8 cellular contexts compared by ENCODE assay signal in genomic region chr2:157837851-157838441, GRCh38. TPM values are rescaled to one million over a fixed set of nuclear protein-coding genes. Genes with fewer than 3 reads are reported as not detected.
A peak's percentile ranks its signal among the peaks of the same experiment; 100 is the strongest.
DNase-seq lines count a peak whose midpoint lies in the region; ATAC-seq, FAIRE-seq and TF ChIP-seq lines count a peak whose summit lies in the region.

No MANE protein-coding gene starts in this region.

- H3K27ac ChIP-seq in BLaER1 treated with 17β-estradiol and CSF1 and Interleukin-3, amounts not matched to agents 10 nM and 100 nM: peak overlapping the region in 8 of 11 experiments; percentile 17 to 82 (median 52); a peak in 14 of 22 replicates
- peak overlapping the region; percentile 79 for H3K27ac ChIP-seq in brain microvascular endothelial cell
- H3K27ac ChIP-seq in lower lobe of right lung: peak overlapping the region; percentile 67
- H3K27ac ChIP-seq in upper lobe of right lung: peak overlapping the region; percentile 79

- intact Hi-C loops in lower lobe of right lung (cut with DNase I) (no loop called here), upper lobe of right lung (cut with DNase I) (no loop called here)

- peaks cover 0 to 18% (median 0%) of the 10 kb centered on the region in 11 experiments; a peak in 2 of 22 replicates for H3K36me3 ChIP-seq in BLaER1 treated with 17β-estradiol and CSF1 and Interleukin-3, amounts not matched to agents 10 nM and 100 nM
- H3K36me3 ChIP-seq in brain microvascular endothelial cell (replicated peaks) (no peaks in the 10 kb centered on the region), lower lobe of right lung (no peaks in the 10 kb centered on the region), upper lobe of right lung (no peaks in the 10 kb centered on the region)

- H3K4me3 ChIP-seq in BLaER1 treated with 17β-estradiol and CSF1 and Interleukin-3, amounts not matched to agents 10 nM and 100 nM: no peak overlapping the region
- peak overlapping the region; percentile 29 for H3K4me3 ChIP-seq in brain microvascular endothelial cell (ENCODE audit: low read depth, low read length)
- peak overlapping the region; percentile 42 for H3K4me3 ChIP-seq in lower lobe of right lung
- peak overlapping the region; percentile 38 for H3K4me3 ChIP-seq in upper lobe of right lung

- peak in 1 of 2 donors; percentile 15 for ATAC-seq in lower lobe of right lung
- ATAC-seq in upper lobe of right lung: no peak
- ATAC-seq in HG03025 (IDR thresholded peaks at IDR 0.05; ENCODE audit: low FRiP score, unreplicated experiment): no peak

- H3K4me2 ChIP-seq in BLaER1 treated with 17β-estradiol and CSF1 and Interleukin-3, amounts not matched to agents 10 nM and 100 nM: peak overlapping the region in 7 of 11 experiments; percentile 24 to 75 (median 65); a peak in 13 of 22 replicates

- H3K4me1 ChIP-seq in BLaER1 treated with 17β-estradiol and CSF1 and Interleukin-3, amounts not matched to agents 10 nM and 100 nM: peaks cover 4 to 38% (median 19%) of the 10 kb centered on the region in 10 experiments; a peak in 16 of 20 replicates
- H3K4me1 ChIP-seq in lower lobe of right lung (peaks cover 52% of the 10 kb centered on the region), upper lobe of right lung (peaks cover 58% of the 10 kb centered on the region)

- H4K20me1 ChIP-seq in BLaER1 treated with 17β-estradiol and CSF1 and Interleukin-3, amounts not matched to agents 10 nM and 100 nM: peaks cover 0 to 12% (median 0%) of the 10 kb centered on the region in 11 experiments; a peak in 2 of 22 replicates

- peak overlapping the region in 4 of 11 experiments; percentile 18 to 59 (median 33); a peak in 6 of 22 replicates for H3K9ac ChIP-seq in BLaER1 treated with 17β-estradiol and CSF1 and Interleukin-3, amounts not matched to agents 10 nM and 100 nM

- no peak for TF ChIP-seq POLR2A in H54 (IDR thresholded peaks at IDR 0.05; ENCODE audit: low read depth, low read length)

- peaks cover 0 to 3% (median 0%) of the 10 kb centered on the region in 11 experiments; a peak in 2 of 22 replicates for H3K9me3 ChIP-seq in BLaER1 treated with 17β-estradiol and CSF1 and Interleukin-3, amounts not matched to agents 10 nM and 100 nM (replicated peaks in 1 of 11)
- H3K9me3 ChIP-seq in lower lobe of right lung (no peaks in the 10 kb centered on the region), upper lobe of right lung (no peaks in the 10 kb centered on the region)

- no peak for FAIRE-seq in H54 (lab: Jason Lieb, UNC)

- no peak for TF ChIP-seq CTCF in brain microvascular endothelial cell (IDR thresholded peaks at IDR 0.05; ENCODE audit: low read depth, low read length, missing control alignments)
- TF ChIP-seq CTCF in lower lobe of right lung (IDR thresholded peaks at IDR 0.05): no peak
- TF ChIP-seq CTCF in upper lobe of right lung (IDR thresholded peaks at IDR 0.05): no peak

- H3K27me3 ChIP-seq in BLaER1 treated with 17β-estradiol and CSF1 and Interleukin-3, amounts not matched to agents 10 nM and 100 nM: no peaks in the 10 kb centered on the region
- H3K27me3 ChIP-seq in brain microvascular endothelial cell (replicated peaks) (no peaks in the 10 kb centered on the region), lower lobe of right lung (ENCODE audit: low read depth) (no peaks in the 10 kb centered on the region), upper lobe of right lung (no peaks in the 10 kb centered on the region)

- DNase-seq in NCI-H1105 treated with DMSO at 0.1 percent for 48 hours (lab: John Stamatoyannopoulos, UW) (peak; percentile 78), brain microvascular endothelial cell (no peak), lower lobe of right lung (no peak), upper lobe of right lung (no peak), cerebellar nuclear complex (lab: John Stamatoyannopoulos, UW) (no peak), H54 (ENCODE audit: insufficient read length, low spot score) (no peak)

- in situ Hi-C loops in brain microvascular endothelial cell (cut with HindIII; ENCODE audit: low pct_ligation_motif_present, low sequenced_read_pairs): no loop called here

RNA-seq across cellular contexts. Expression of gene ACVR1, which starts 38.2 kb away (rescaled TPM):
- total RNA-seq in lower lobe of right lung: 35.0 TPM
- total RNA-seq in upper lobe of right lung: 34.4 TPM

Comparison
In these comparisons a context has a peak if more than half of its experiments do, and no peak if none do; other contexts are left out.
1. H3K4me3 ChIP-seq: peak in brain microvascular endothelial cell (single experiment), lower lobe of right lung (single experiment) and upper lobe of right lung (single experiment); none in BLaER1 treated with 17β-estradiol and CSF1 and Interleukin-3, amounts not matched to agents 10 nM and 100 nM (0 of 10).
2. Peak in every context shown above with its lines, with median percentiles within 50 percentile points of each other: H3K27ac ChIP-seq.